ENCODE assay signal across 8 cellular contexts in the genomic region with DNA sequence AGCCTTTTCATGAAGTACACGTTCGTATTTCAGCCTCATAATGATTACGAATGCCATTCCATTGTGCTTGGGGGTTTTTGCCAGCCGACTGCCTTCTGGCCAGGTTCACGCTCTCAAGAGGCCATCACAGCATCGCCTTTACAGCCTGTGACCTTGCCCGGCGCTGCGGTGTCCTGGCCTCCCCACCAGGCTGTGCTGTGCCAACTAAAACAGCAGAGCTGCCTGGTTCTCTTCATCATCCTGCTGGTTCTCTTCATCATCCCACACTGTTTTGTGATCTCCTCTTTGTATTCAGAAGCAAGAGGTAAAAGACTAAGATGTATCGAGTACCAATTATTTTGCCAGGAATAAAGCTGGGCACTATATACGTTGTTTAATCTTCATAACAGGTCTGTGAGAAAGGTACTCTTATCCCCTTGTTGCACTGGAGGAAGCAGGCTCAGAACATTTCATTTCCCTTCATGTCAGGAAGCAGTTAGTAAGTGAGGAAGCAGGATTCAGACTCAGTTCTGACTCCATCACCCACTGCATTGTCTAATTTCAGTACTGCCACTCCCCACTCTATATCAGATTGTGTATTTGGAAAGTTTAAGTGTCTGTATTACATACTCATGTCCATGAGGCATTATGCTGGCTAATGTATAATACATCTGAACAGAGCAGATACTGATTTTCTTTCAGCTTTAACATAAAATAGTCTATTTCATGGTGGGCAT.
DNase-seq lines count a peak whose midpoint lies in the region; ATAC-seq and TF ChIP-seq lines count a peak whose summit lies in the region.

No MANE protein-coding gene starts in this region.

- TF ChIP-seq CTCF in DOHH2 (IDR thresholded peaks at IDR 0.05; ENCODE audit: low read depth, low read length, poor library complexity, severe bottlenecking) (peak; percentile 51), astrocyte of the spinal cord (IDR thresholded peaks at IDR 0.05; ENCODE audit: low read depth, low read length) (peak; percentile 38), lower lobe of right lung (IDR thresholded peaks at IDR 0.05) (peak; percentile 46)

- H3K4me2 ChIP-seq in DOHH2 (ENCODE audit: low read length) = peak overlapping the region; percentile 49

- H3K27me3 Mint-ChIP-seq in stimulated activated naive CD8-positive, alpha-beta T cell treated with anti-CD3 and anti-CD28 coated beads, Interleukin-15, amount 100 ng/mL, for 72 hours = no peaks in the 10 kb centered on the region

- H3K9me3 ChIP-seq in DOHH2 (ENCODE audit: control insufficient read depth, insufficient read depth, low read length) (no peaks in the 10 kb centered on the region), lower lobe of right lung (no peaks in the 10 kb centered on the region)

- peaks cover 13% of the 10 kb centered on the region for H3K4me1 Mint-ChIP-seq in stimulated activated naive CD8-positive, alpha-beta T cell treated with anti-CD3 and anti-CD28 coated beads, Interleukin-15, amount 100 ng/mL, for 72 hours

- DNase-seq in astrocyte of the spinal cord (ENCODE audit: low read depth, low spot score) (no peak), lower lobe of right lung (no peak), OCI-M1 (lab: John Stamatoyannopoulos, UW) (no peak)
- DNase-seq in stimulated activated naive CD8-positive, alpha-beta T cell treated with anti-CD3 and anti-CD28 coated beads, Interleukin-15, amount 100 ng/mL, for 72 hours = peak in 1 of 2 donors; percentile 35

- H3F3A ChIP-seq in DOHH2 (ENCODE audit: control insufficient read depth, insufficient read depth) = 0 out of 2 replicates have a peak, but pooled peaks cover 5% of the 10 kb centered on the region

- peak overlapping the region; percentile 43; the same call in 1 of the 2 replicates for H3K4me3 ChIP-seq in DOHH2 (ENCODE audit: low read length)
- no peak overlapping the region for H3K4me3 ChIP-seq in astrocyte of the spinal cord (ENCODE audit: low read depth, low read length)
- no peak overlapping the region for H3K4me3 ChIP-seq in lower lobe of right lung

- H3K9me3 Mint-ChIP-seq in stimulated activated naive CD8-positive, alpha-beta T cell treated with anti-CD3 and anti-CD28 coated beads, Interleukin-15, amount 100 ng/mL, for 72 hours = no peaks in the 10 kb centered on the region

- ATAC-seq in SK-N-SH treated with all-trans-retinoic acid at 6 μM for 48 hours (peak; percentile 69), lower lobe of right lung (peak in 1 of 2 donors; percentile 50), GM18502 (IDR thresholded peaks at IDR 0.05; ENCODE audit: poor library complexity, unreplicated experiment) (no peak), HG03097 (IDR thresholded peaks at IDR 0.05; ENCODE audit: low FRiP score, unreplicated experiment) (no peak)
- peak; percentile 79 for ATAC-seq in stimulated activated naive CD8-positive, alpha-beta T cell treated with anti-CD3 and anti-CD28 coated beads, Interleukin-15, amount 100 ng/mL, for 72 hours

- H4K20me1 ChIP-seq in DOHH2 (ENCODE audit: control insufficient read depth, insufficient read depth, low read depth, low read length) = no peaks in the 10 kb centered on the region

- in situ Hi-C loops in astrocyte of the spinal cord (cut with HindIII; ENCODE audit: low sequenced_read_pairs) = no loop called here

- no peak overlapping the region; the same call in 1 of the 2 replicates for H3K27ac ChIP-seq in DOHH2 (ENCODE audit: low read depth, low read length)
- H3K27ac ChIP-seq in lower lobe of right lung = no peak overlapping the region

- H3K36me3 ChIP-seq in DOHH2 (ENCODE audit: control insufficient read depth, low read length) (no peaks in the 10 kb centered on the region; the same call in 1 of the 2 replicates), lower lobe of right lung (no peaks in the 10 kb centered on the region)

- H3K4me3 Mint-ChIP-seq in stimulated activated naive CD8-positive, alpha-beta T cell treated with anti-CD3 and anti-CD28 coated beads, Interleukin-15, amount 100 ng/mL, for 72 hours = no peak overlapping the region

- intact Hi-C loops in lower lobe of right lung (cut with DNase I) = no loop called here

- H3K79me2 ChIP-seq in DOHH2 (ENCODE audit: control insufficient read depth, low read length) = no peaks in the 10 kb centered on the region

- H3K4me1 ChIP-seq in DOHH2 (ENCODE audit: control insufficient read depth, low read length) (peaks cover 24% of the 10 kb centered on the region), lower lobe of right lung (no peaks in the 10 kb centered on the region)

- H3K27ac Mint-ChIP-seq in stimulated activated naive CD8-positive, alpha-beta T cell treated with anti-CD3 and anti-CD28 coated beads, Interleukin-15, amount 100 ng/mL, for 72 hours = no peak overlapping the region

- H3K27me3 ChIP-seq in DOHH2 (ENCODE audit: control insufficient read depth, low read length) = no peaks in the 10 kb centered on the region
- no peaks in the 10 kb centered on the region for H3K27me3 ChIP-seq in lower lobe of right lung (ENCODE audit: low read depth)

- H3K9me2 ChIP-seq in DOHH2 (replicated peaks; ENCODE audit: control insufficient read depth, low read length) = no peaks in the 10 kb centered on the region

TF ChIP-seq in SK-N-SH treated with all-trans-retinoic acid at 6 μM for 48 hours, 23 proteins besides CTCF, POLR2A, EP300 and RAD21:
- no peak for TF ChIP-seq ISL1 (CRISPR knock-in tag; IDR thresholded peaks at IDR 0.05)
- TF ChIP-seq ZFP30 (CRISPR knock-in tag; IDR thresholded peaks at IDR 0.05) = no peak
- no peak for TF ChIP-seq OSR1 (CRISPR knock-in tag; IDR thresholded peaks at IDR 0.05)
- no peak for TF ChIP-seq TOX (CRISPR knock-in tag; IDR thresholded peaks at IDR 0.05; ENCODE audit: borderline replicate concordance)
- TF ChIP-seq ZFP3 (CRISPR knock-in tag; IDR thresholded peaks at IDR 0.05) = no peak
- TF ChIP-seq, protein P1, sequence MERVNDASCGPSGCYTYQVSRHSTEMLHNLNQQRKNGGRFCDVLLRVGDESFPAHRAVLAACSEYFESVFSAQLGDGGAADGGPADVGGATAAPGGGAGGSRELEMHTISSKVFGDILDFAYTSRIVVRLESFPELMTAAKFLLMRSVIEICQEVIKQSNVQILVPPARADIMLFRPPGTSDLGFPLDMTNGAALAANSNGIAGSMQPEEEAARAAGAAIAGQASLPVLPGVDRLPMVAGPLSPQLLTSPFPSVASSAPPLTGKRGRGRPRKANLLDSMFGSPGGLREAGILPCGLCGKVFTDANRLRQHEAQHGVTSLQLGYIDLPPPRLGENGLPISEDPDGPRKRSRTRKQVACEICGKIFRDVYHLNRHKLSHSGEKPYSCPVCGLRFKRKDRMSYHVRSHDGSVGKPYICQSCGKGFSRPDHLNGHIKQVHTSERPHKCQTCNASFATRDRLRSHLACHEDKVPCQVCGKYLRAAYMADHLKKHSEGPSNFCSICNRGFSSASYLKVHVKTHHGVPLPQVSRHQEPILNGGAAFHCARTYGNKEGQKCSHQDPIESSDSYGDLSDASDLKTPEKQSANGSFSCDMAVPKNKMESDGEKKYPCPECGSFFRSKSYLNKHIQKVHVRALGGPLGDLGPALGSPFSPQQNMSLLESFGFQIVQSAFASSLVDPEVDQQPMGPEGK (CRISPR knock-in tag; IDR thresholded peaks at IDR 0.05; ENCODE audit: borderline replicate concordance) = no peak
TF ChIP-seq in SK-N-SH treated with all-trans-retinoic acid at 6 μM for 48 hours: peak in this region for 0.

Comparison
In these comparisons a context has a peak if more than half of its experiments do, and no peak if none do; other contexts are left out.
1. ATAC-seq: peak in SK-N-SH treated with all-trans-retinoic acid at 6 μM for 48 hours (single experiment) and stimulated activated naive CD8-positive, alpha-beta T cell treated with anti-CD3 and anti-CD28 coated beads, Interleukin-15, amount 100 ng/mL, for 72 hours (single experiment); none in GM18502 (single experiment) and HG03097 (single experiment).
2. Peak in every context shown above with its lines, with median percentiles within 50 percentile points of each other: CTCF ChIP-seq.